Comparison of ENCODE assay signal across 20 cellular contexts in genomic region chr3:83514130-83514914, GRCh38.
DNase-seq lines count a peak whose midpoint lies in the region; ATAC-seq and TF ChIP-seq lines count a peak whose summit lies in the region.
"Had no signal": no experiment of that assay in that cellular context is flagged by ENCODE, and none has a peak within 500 bp of the region (broad histone marks: within the 10 kb centered on the region; RNA-seq: fewer than 3 reads in every experiment).

No MANE protein-coding gene starts in this region.

- H3K9ac ChIP-seq in endodermal cell (ENCODE audit: extremely low read depth, low read length, poor library complexity, severe bottlenecking), result no peak overlapping the region

- H3K27me3 Mint-ChIP-seq in endodermal cell (ENCODE audit: insufficient read depth), result no peaks in the 10 kb centered on the region
- H3K27me3 Mint-ChIP-seq: stimulated activated memory B cell treated with anti-CD40 and anti-IgM and Interleukin-4, amounts not matched to agents 10 μg/mL and 1 μg/mL and 100 μg/mL, for 72 hours had no signal

- no peak for TF ChIP-seq CTCF in endodermal cell (conservative IDR thresholded peaks at IDR 0.05)

- H3K4me1 Mint-ChIP-seq in endodermal cell, result peaks cover 12% of the 10 kb centered on the region
- H3K4me1 Mint-ChIP-seq: stimulated activated memory B cell treated with anti-CD40 and anti-IgM and Interleukin-4, amounts not matched to agents 10 μg/mL and 1 μg/mL and 100 μg/mL, for 72 hours had no signal

- 66 to 71% methylated on average over 2 to 6 of the region's 6 CpGs for WGBS in endodermal cell (ENCODE audit: insufficient coverage in 1 of 2, insufficient read length in 1 of 2), 2 experiments

- DNase-seq in HK-2 (ENCODE audit: unreplicated experiment) (peak; percentile 37), RKO (ENCODE audit: low spot score) (peak; percentile 11), endodermal cell (peak; percentile 89), renal cortical epithelial cell (ENCODE audit: low read depth) (peak; percentile 62), NCI-H2107 (lab: John Stamatoyannopoulos, UW) (no peak)
- no peak for DNase-seq in effector CD8-positive, alpha-beta T cell (lab: John Stamatoyannopoulos, UW)
- DNase-seq: activated CD4-positive, alpha-beta T cell treated with anti-CD3 and anti-CD28 coated beads for 48 hours; activated naive CD4-positive, alpha-beta T cell treated with Interleukin-2 at 50 U/mL for 16 hours; esophagus squamous epithelium; KBM-7; left colon; NCI-H1105; NCI-H2171; NK-92 treated with Interleukin-12 subunit alpha and Interleukin-12 subunit beta, amount 100 ng/mL, for 24 hours; SHP77 treated with DMSO at 0.1 percent for 48 hours; thyroid gland had no signal

- H3K27ac Mint-ChIP-seq in endodermal cell, result peak overlapping the region; percentile 84
- H3K27ac Mint-ChIP-seq: stimulated activated memory B cell treated with anti-CD40 and anti-IgM and Interleukin-4, amounts not matched to agents 10 μg/mL and 1 μg/mL and 100 μg/mL, for 72 hours had no signal

- no peak overlapping the region for H3K4me3 ChIP-seq in endodermal cell (ENCODE audit: low read length)
- H3K4me3 ChIP-seq: ascending aorta, esophagus squamous epithelium, skin epidermis, thyroid gland had no signal

- H3K27me3 ChIP-seq in endodermal cell (ENCODE audit: control insufficient read depth, insufficient read depth, low read length, poor library complexity, severe bottlenecking), result no peaks in the 10 kb centered on the region
- H3K27me3 ChIP-seq: ascending aorta, esophagus squamous epithelium, thyroid gland had no signal

- no peaks in the 10 kb centered on the region for H3K9me3 ChIP-seq in endodermal cell (ENCODE audit: control insufficient read depth, low read length)
- H3K9me3 ChIP-seq: ascending aorta, esophagus squamous epithelium, thyroid gland had no signal

- no peaks in the 10 kb centered on the region for H3K36me3 ChIP-seq in endodermal cell (ENCODE audit: control insufficient read depth, insufficient read depth, low read length)
- H3K36me3 ChIP-seq: ascending aorta, esophagus squamous epithelium, thyroid gland had no signal

- H3K36me3 Mint-ChIP-seq in endodermal cell (ENCODE audit: low read depth), result no peaks in the 10 kb centered on the region
- H3K36me3 Mint-ChIP-seq: stimulated activated memory B cell treated with anti-CD40 and anti-IgM and Interleukin-4, amounts not matched to agents 10 μg/mL and 1 μg/mL and 100 μg/mL, for 72 hours had no signal

- ATAC-seq in GM21737 (IDR thresholded peaks at IDR 0.05; ENCODE audit: unreplicated experiment), result no peak
- ATAC-seq: left colon; stimulated activated memory B cell treated with anti-CD40 and anti-IgM and Interleukin-4, amounts not matched to agents 10 μg/mL and 1 μg/mL and 100 μg/mL, for 72 hours had no signal

- no peaks in the 10 kb centered on the region for H3K9me3 Mint-ChIP-seq in endodermal cell

- H3K4me1 ChIP-seq in endodermal cell (ENCODE audit: control insufficient read depth, insufficient read depth, low read length), result no peaks in the 10 kb centered on the region
- H3K4me1 ChIP-seq: ascending aorta, esophagus squamous epithelium, thyroid gland had no signal

- H3K4me3 Mint-ChIP-seq in endodermal cell, result no peak overlapping the region
- H3K4me3 Mint-ChIP-seq: stimulated activated memory B cell treated with anti-CD40 and anti-IgM and Interleukin-4, amounts not matched to agents 10 μg/mL and 1 μg/mL and 100 μg/mL, for 72 hours had no signal

- H3K27ac ChIP-seq in endodermal cell (ENCODE audit: low read depth, low read length), result no peak overlapping the region
- H3K27ac ChIP-seq: ascending aorta, esophagus squamous epithelium, skin epidermis, thyroid gland had no signal

Comparison
In these comparisons a context has a peak if more than half of its experiments do, and no peak if none do; other contexts are left out.
1. DNase-seq: peak in HK-2 (single experiment), RKO (single experiment), endodermal cell (single experiment) and renal cortical epithelial cell (single experiment); none in effector CD8-positive, alpha-beta T cell (single experiment) and NCI-H2107 (single experiment).